ENCODE assay signal across 11 cellular contexts in the genomic region with DNA sequence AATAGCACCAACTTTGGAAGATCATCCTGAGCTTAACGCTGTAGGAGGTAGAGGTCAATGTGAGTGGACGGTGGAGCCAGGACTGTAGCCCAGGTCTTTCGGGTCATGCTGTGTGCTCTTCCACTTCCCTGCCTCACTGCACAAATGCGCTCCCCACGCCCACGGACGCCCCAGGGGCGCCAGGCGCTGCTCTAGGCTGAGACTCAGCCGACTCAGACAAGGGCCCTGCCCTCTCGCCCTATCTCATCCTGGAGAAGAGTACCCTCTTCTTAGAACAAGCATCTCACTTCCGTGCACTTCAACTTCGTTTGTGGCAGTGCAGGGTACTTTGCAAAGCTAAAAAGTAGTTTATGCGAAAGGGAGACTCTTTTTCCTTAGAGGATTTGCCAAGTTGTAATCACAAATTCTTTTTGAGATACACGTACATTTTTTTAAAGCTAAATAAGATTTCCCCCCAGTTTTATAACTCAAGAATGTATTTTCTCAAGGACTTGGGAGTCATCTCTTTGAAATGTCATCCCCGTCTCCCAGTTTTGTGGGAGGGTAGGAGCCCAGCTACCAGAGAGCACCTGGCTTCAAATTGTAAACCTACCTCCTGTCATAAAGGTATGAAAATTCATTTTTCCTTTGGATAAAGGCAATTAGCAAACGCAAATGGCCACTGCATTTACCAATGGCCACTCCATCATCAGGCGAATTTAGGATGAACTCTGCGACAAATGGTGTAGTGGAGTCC. TPM values are rescaled to one million over a fixed set of nuclear protein-coding genes. Genes with fewer than 3 reads are reported as not detected.
DNase-seq lines count a peak whose midpoint lies in the region; ATAC-seq and TF ChIP-seq lines count a peak whose summit lies in the region.
"Had no signal": no experiment of that assay in that cellular context is flagged by ENCODE, and none has a peak within 500 bp of the region (broad histone marks: within the 10 kb centered on the region; RNA-seq: fewer than 3 reads in every experiment).

No MANE protein-coding gene starts in this region.

- peak overlapping the region; percentile 73 for H3K4me2 ChIP-seq in OCI-LY3 (ENCODE audit: low read length)

- H3K9me3 ChIP-seq in OCI-LY3 (ENCODE audit: insufficient read depth, low read length) = no peaks in the 10 kb centered on the region
- H3K9me3 ChIP-seq: ovary had no signal

- no peak for ATAC-seq in activated CD8-positive, alpha-beta memory T cell treated with anti-CD3 and anti-CD28 coated beads, Interleukin-2, amount 10 ng/mL, durations not matched to agents 7 days and 5 days
- ATAC-seq in HG03432 (IDR thresholded peaks at IDR 0.05; ENCODE audit: unreplicated experiment) = no peak

- intact Hi-C loops in dendritic cell treated with granulocyte-macrophage colony-stimulating factor and Interleukin-4, amounts not matched to agents 40 ng/mL and 50 ng/mL, for 4 days (cut with micrococcal nuclease) = loop anchor here (1.0 to 5.0 kb wide), 2 partner anchors 41 to 252 kb away; a partner anchor contains a TSS

- H4K20me1 ChIP-seq in OCI-LY3 (ENCODE audit: insufficient read depth, low read length) = 0 out of 2 replicates have a peak, but pooled peaks cover 3% of the 10 kb centered on the region

- H3K9ac ChIP-seq in OCI-LY3 (ENCODE audit: low read length) = no peak overlapping the region

- 0 out of 2 replicates have a peak overlapping the region, but pooled peaks have one; percentile 81 for H3K4me3 ChIP-seq in OCI-LY3 (ENCODE audit: low read length)

- peaks cover 50% of the 10 kb centered on the region for H3K4me1 Mint-ChIP-seq in activated CD8-positive, alpha-beta memory T cell treated with anti-CD3 and anti-CD28 coated beads, Interleukin-2, amount 10 ng/mL, durations not matched to agents 7 days and 5 days
- peaks cover 34% of the 10 kb centered on the region for H3K4me1 Mint-ChIP-seq in dendritic cell treated with granulocyte-macrophage colony-stimulating factor and Interleukin-4, amounts not matched to agents 40 ng/mL and 50 ng/mL, for 4 days (ENCODE audit: low read depth)

- H3K79me2 ChIP-seq in OCI-LY3 (ENCODE audit: low read length) = peaks cover 34% of the 10 kb centered on the region

- TF ChIP-seq CTCF in OCI-LY3 (IDR thresholded peaks at IDR 0.05; ENCODE audit: low read depth, low read length) = no peak

- peaks cover 8% of the 10 kb centered on the region for H3K36me3 ChIP-seq in OCI-LY3 (replicated peaks; ENCODE audit: low read depth, low read length)
- H3K36me3 ChIP-seq: ovary had no signal

- no peak for DNase-seq in activated CD8-positive, alpha-beta memory T cell treated with anti-CD3 and anti-CD28 coated beads, Interleukin-2, amount 10 ng/mL, durations not matched to agents 7 days and 5 days
- no peak for DNase-seq in activated CD8-positive, alpha-beta memory T cell treated with anti-CD3 and anti-CD28 coated beads for 24 hours
- peak; percentile 33 for DNase-seq in stimulated activated CD8-positive, alpha-beta memory T cell treated with anti-CD3 and anti-CD28 coated beads, Interleukin-4, amount 100 ng/mL, for 48 hours
- DNase-seq in NOMO-1 (lab: John Stamatoyannopoulos, UW; ENCODE audit: unreplicated experiment in 2 of 2) (no peak), NCI-H1105 (lab: John Stamatoyannopoulos, UW) (no peak)
- DNase-seq: NCI-H187; stimulated activated CD4-positive, alpha-beta T cell treated with anti-CD3 and anti-CD28 coated beads, Interleukin-1b, Interleukin-23, amount 100 ng/mL, for 48 hours had no signal

- no peak overlapping the region for H3K27ac Mint-ChIP-seq in activated CD8-positive, alpha-beta memory T cell treated with anti-CD3 and anti-CD28 coated beads, Interleukin-2, amount 10 ng/mL, durations not matched to agents 7 days and 5 days
- no peak overlapping the region for H3K27ac Mint-ChIP-seq in dendritic cell treated with granulocyte-macrophage colony-stimulating factor and Interleukin-4, amounts not matched to agents 40 ng/mL and 50 ng/mL, for 4 days

- CTCF ChIA-PET in activated CD8-positive, alpha-beta memory T cell treated with anti-CD3 and anti-CD28 coated beads, Interleukin-2, amount 10 ng/mL, durations not matched to agents 7 days and 5 days (lab: Charles Lee) = interaction anchor here (1.4 to 1.9 kb wide), 2 partner anchors 30 to 254 kb away, joined by 3 to 9 read pairs; a partner anchor contains a TSS

- no peak overlapping the region for H2AFZ ChIP-seq in OCI-LY3 (ENCODE audit: low read depth, low read length)

- H3K27me3 Mint-ChIP-seq in activated CD8-positive, alpha-beta memory T cell treated with anti-CD3 and anti-CD28 coated beads, Interleukin-2, amount 10 ng/mL, durations not matched to agents 7 days and 5 days = peaks cover 55% of the 10 kb centered on the region
- H3K27me3 Mint-ChIP-seq in dendritic cell treated with granulocyte-macrophage colony-stimulating factor and Interleukin-4, amounts not matched to agents 40 ng/mL and 50 ng/mL, for 4 days = peaks cover 38% of the 10 kb centered on the region

- H3K4me3 Mint-ChIP-seq in activated CD8-positive, alpha-beta memory T cell treated with anti-CD3 and anti-CD28 coated beads, Interleukin-2, amount 10 ng/mL, durations not matched to agents 7 days and 5 days = peak overlapping the region; percentile 81
- H3K4me3 Mint-ChIP-seq in dendritic cell treated with granulocyte-macrophage colony-stimulating factor and Interleukin-4, amounts not matched to agents 40 ng/mL and 50 ng/mL, for 4 days = peak overlapping the region; percentile 79

- H3K4me1 ChIP-seq in OCI-LY3 (ENCODE audit: low read length) = peaks cover 22% of the 10 kb centered on the region

- H3K27me3 ChIP-seq in OCI-LY3 (ENCODE audit: low read depth, low read length) = peaks cover 37% of the 10 kb centered on the region
- H3K27me3 ChIP-seq: ovary had no signal

- no peaks in the 10 kb centered on the region for H3K9me3 Mint-ChIP-seq in activated CD8-positive, alpha-beta memory T cell treated with anti-CD3 and anti-CD28 coated beads, Interleukin-2, amount 10 ng/mL, durations not matched to agents 7 days and 5 days (ENCODE audit: low read depth)
- no peaks in the 10 kb centered on the region for H3K9me3 Mint-ChIP-seq in dendritic cell treated with granulocyte-macrophage colony-stimulating factor and Interleukin-4, amounts not matched to agents 40 ng/mL and 50 ng/mL, for 4 days

- H3K27ac ChIP-seq in OCI-LY3 (ENCODE audit: low read length) = no peak overlapping the region

- no peaks in the 10 kb centered on the region for H3K36me3 Mint-ChIP-seq in activated CD8-positive, alpha-beta memory T cell treated with anti-CD3 and anti-CD28 coated beads, Interleukin-2, amount 10 ng/mL, durations not matched to agents 7 days and 5 days
- no peaks in the 10 kb centered on the region for H3K36me3 Mint-ChIP-seq in dendritic cell treated with granulocyte-macrophage colony-stimulating factor and Interleukin-4, amounts not matched to agents 40 ng/mL and 50 ng/mL, for 4 days (ENCODE audit: low read depth)

RNA-seq across cellular contexts. Expression of a gene that starts 1.2 kb away (rescaled TPM):
- total RNA-seq in activated CD8-positive, alpha-beta memory T cell treated with anti-CD3 and anti-CD28 coated beads, Interleukin-2, amount 10 ng/mL, durations not matched to agents 7 days and 5 days = 1 to 10 TPM; 5.8 to 9.7 TPM

RNA-seq across cellular contexts. Expression of a gene that starts 29.5 kb away (rescaled TPM):
- 10 to 100 TPM; 39.6 to 50.9 TPM for total RNA-seq in activated CD8-positive, alpha-beta memory T cell treated with anti-CD3 and anti-CD28 coated beads, Interleukin-2, amount 10 ng/mL, durations not matched to agents 7 days and 5 days
